In the genomic region with DNA sequence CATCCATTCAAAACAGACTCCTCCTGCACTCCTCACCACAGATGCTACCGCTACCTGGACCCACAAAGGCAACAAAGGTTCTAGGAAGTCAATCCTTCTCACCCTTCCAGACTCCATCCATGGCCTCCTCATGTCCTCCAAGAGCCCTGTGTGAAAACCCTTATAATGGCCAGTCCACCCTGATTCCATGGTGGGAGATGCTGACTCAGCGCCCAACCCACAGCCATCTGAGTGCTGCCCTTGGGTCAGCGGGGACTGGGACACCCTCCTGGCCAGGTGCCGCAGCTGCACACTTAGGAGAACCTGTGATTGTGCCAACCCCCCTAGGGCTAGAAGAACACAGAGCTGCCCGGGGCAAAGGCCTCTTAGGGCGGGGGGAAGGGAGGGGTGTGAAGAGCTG, we compare ENCODE assay signal across 33 cellular contexts. TPM values are rescaled to one million over a fixed set of nuclear protein-coding genes. Genes with fewer than 3 reads are reported as not detected.
"Had no signal": no experiment of that assay in that cellular context is flagged by ENCODE, and none has a peak within 500 bp of the region (broad histone marks: within the 10 kb centered on the region; RNA-seq: fewer than 3 reads in every experiment).

No MANE protein-coding gene starts in this region.

- H3K4me3 ChIP-seq: adrenal gland, body of pancreas, gastrocnemius medialis, heart left ventricle, stomach, suprapubic skin, tibial artery had no signal

- H3K27me3 ChIP-seq: adrenal gland, gastrocnemius medialis, heart left ventricle, suprapubic skin, tibial artery had no signal

- H3K27ac Mint-ChIP-seq: activated CD4-positive, alpha-beta T cell treated with anti-CD3 and anti-CD28 coated beads, Interleukin-2, amount 10 ng/mL, durations not matched to agents 7 days and 5 days; activated CD8-positive, alpha-beta memory T cell treated with anti-CD3 and anti-CD28 coated beads, Interleukin-2, amount 10 ng/mL, durations not matched to agents 7 days and 5 days; activated CD8-positive, alpha-beta T cell treated with anti-CD3 and anti-CD28 coated beads for 36 hours; activated naive CD8-positive, alpha-beta T cell; mesothelial cell of epicardium; naive thymus-derived CD4-positive, alpha-beta T cell had no signal

- H3K27ac ChIP-seq: adrenal gland, body of pancreas, gastrocnemius medialis, heart left ventricle, stomach, suprapubic skin, tibial artery had no signal

- H3K4me3 Mint-ChIP-seq: activated CD4-positive, alpha-beta T cell treated with anti-CD3 and anti-CD28 coated beads, Interleukin-2, amount 10 ng/mL, durations not matched to agents 7 days and 5 days; activated CD8-positive, alpha-beta memory T cell treated with anti-CD3 and anti-CD28 coated beads, Interleukin-2, amount 10 ng/mL, durations not matched to agents 7 days and 5 days; activated CD8-positive, alpha-beta T cell treated with anti-CD3 and anti-CD28 coated beads for 36 hours; activated naive CD8-positive, alpha-beta T cell; immature natural killer cell; mesothelial cell of epicardium; naive thymus-derived CD4-positive, alpha-beta T cell; neural crest cell had no signal

- H3K4me1 Mint-ChIP-seq: mesothelial cell of epicardium had no signal

- ATAC-seq: activated CD8-positive, alpha-beta memory T cell treated with anti-CD3 and anti-CD28 coated beads, Interleukin-2, amount 10 ng/mL, durations not matched to agents 7 days and 5 days; activated CD8-positive, alpha-beta T cell treated with anti-CD3 and anti-CD28 coated beads for 36 hours; body of pancreas; gastrocnemius medialis; heart left ventricle; naive thymus-derived CD4-positive, alpha-beta T cell; right cardiac atrium had no signal

- H3K9me3 ChIP-seq: adrenal gland, body of pancreas, gastrocnemius medialis, heart left ventricle, stomach, suprapubic skin, tibial artery had no signal

- DNase-seq: activated CD4-positive, alpha-beta T cell treated with anti-CD3 and anti-CD28 coated beads, Interleukin-2, amount 10 ng/mL, durations not matched to agents 7 days and 5 days; activated CD4-positive, CD25-positive, alpha-beta regulatory T cell treated with anti-CD3 and anti-CD28 coated beads, Interleukin-2, amount 50 U/mL, for 72 hours; activated CD8-positive, alpha-beta memory T cell treated with anti-CD3 and anti-CD28 coated beads, Interleukin-2, amount 10 ng/mL, durations not matched to agents 7 days and 5 days; activated CD8-positive, alpha-beta T cell treated with anti-CD3 and anti-CD28 coated beads for 36 hours; activated effector memory CD4-positive, alpha-beta T cell treated with Interleukin-2 at 50 U/mL for 16 hours; activated naive CD4-positive, alpha-beta T cell treated with Interleukin-2 at 50 U/mL for 16 hours; activated T-cell treated with anti-CD3 and anti-CD28 coated beads for 4 hours; aorta; body of pancreas; effector memory CD4-positive, alpha-beta T cell; erythroblast; gastrocnemius medialis; heart left ventricle; hypothalamus; immature natural killer cell; naive thymus-derived CD4-positive, alpha-beta T cell; occipital lobe; posterior cingulate gyrus; right cardiac atrium; stimulated activated CD4-positive, alpha-beta T cell treated with anti-CD3 and anti-CD28 coated beads, Interleukin-2, amount 100 ng/mL, for 48 hours; stomach; T-helper 2 cell; tibial artery had no signal

- H3K4me1 ChIP-seq: adrenal gland, body of pancreas, gastrocnemius medialis, stomach had no signal

- H3K9me3 Mint-ChIP-seq: activated CD4-positive, alpha-beta T cell treated with anti-CD3 and anti-CD28 coated beads, Interleukin-2, amount 10 ng/mL, durations not matched to agents 7 days and 5 days; activated CD8-positive, alpha-beta T cell treated with anti-CD3 and anti-CD28 coated beads for 36 hours; immature natural killer cell; mesothelial cell of epicardium; naive thymus-derived CD4-positive, alpha-beta T cell; neural crest cell had no signal

- H3K36me3 ChIP-seq: adrenal gland, gastrocnemius medialis, suprapubic skin, tibial artery had no signal

- H3K27me3 Mint-ChIP-seq: activated CD8-positive, alpha-beta memory T cell treated with anti-CD3 and anti-CD28 coated beads, Interleukin-2, amount 10 ng/mL, durations not matched to agents 7 days and 5 days had no signal

- H3K36me3 Mint-ChIP-seq: activated naive CD8-positive, alpha-beta T cell; mesothelial cell of epicardium had no signal

RNA-seq across cellular contexts. Expression of a gene that starts 25.4 kb away (rescaled TPM):
- total RNA-seq: mesothelial cell of epicardium had no signal

RNA-seq across cellular contexts. Expression of a gene that starts 28.9 kb away (rescaled TPM):
- total RNA-seq: activated CD4-positive, alpha-beta T cell treated with anti-CD3 and anti-CD28 coated beads, Interleukin-2, amount 10 ng/mL, durations not matched to agents 7 days and 5 days; activated CD8-positive, alpha-beta memory T cell treated with anti-CD3 and anti-CD28 coated beads, Interleukin-2, amount 10 ng/mL, durations not matched to agents 7 days and 5 days; activated CD8-positive, alpha-beta T cell treated with anti-CD3 and anti-CD28 coated beads for 36 hours; adrenal gland; aorta; body of pancreas; dermis microvascular lymphatic vessel endothelial cell; gastrocnemius medialis; heart left ventricle; kidney epithelial cell; lower leg skin; mesothelial cell of epicardium; neural crest cell; occipital lobe; right cardiac atrium; skeletal muscle tissue; stomach; suprapubic skin; urinary bladder had no signal
- polyA plus RNA-seq: adrenal gland; aorta; heart left ventricle; immature natural killer cell; naive thymus-derived CD4-positive, alpha-beta T cell; right cardiac atrium; stomach; urinary bladder had no signal

RNA-seq across cellular contexts. Expression of a gene that starts 47.4 kb away (rescaled TPM):
- polyA plus RNA-seq: naive thymus-derived CD4-positive, alpha-beta T cell had no signal
